ENCODE assay signal across 10 cellular contexts in genomic region chr19:10617409-10618121, GRCh38. TPM values are rescaled to one million over a fixed set of nuclear protein-coding genes. Genes with fewer than 3 reads are reported as not detected.
DNase-seq lines count a peak whose midpoint lies in the region; ATAC-seq and TF ChIP-seq lines count a peak whose summit lies in the region.
"Had no signal": no experiment of that assay in that cellular context is flagged by ENCODE, and none has a peak within 500 bp of the region (broad histone marks: within the 10 kb centered on the region; RNA-seq: fewer than 3 reads in every experiment).

No MANE protein-coding gene starts in this region.

- no peaks in the 10 kb centered on the region for H3K27me3 Mint-ChIP-seq in activated naive CD4-positive, alpha-beta T cell treated with anti-CD3 and anti-CD28 coated beads, Interleukin-2, amount 10 ng/mL, durations not matched to agents 7 days and 5 days

- H3K4me1 Mint-ChIP-seq in activated naive CD4-positive, alpha-beta T cell treated with anti-CD3 and anti-CD28 coated beads, Interleukin-2, amount 10 ng/mL, durations not matched to agents 7 days and 5 days = peaks cover 51% of the 10 kb centered on the region

- 96 to 99% methylated on average over 7 to 11 of the region's 15 CpGs for WGBS in mesodermal cell (ENCODE audit: insufficient coverage in 2 of 2), 2 experiments

- peaks cover 40% of the 10 kb centered on the region for H3K36me3 Mint-ChIP-seq in activated naive CD4-positive, alpha-beta T cell treated with anti-CD3 and anti-CD28 coated beads, Interleukin-2, amount 10 ng/mL, durations not matched to agents 7 days and 5 days

- H3K4me1 ChIP-seq in mesodermal cell (ENCODE audit: control insufficient read depth, insufficient read depth, low read length, poor library complexity, severe bottlenecking) = peaks cover 8% of the 10 kb centered on the region
- H3K4me1 ChIP-seq in vagina = peaks cover 42% of the 10 kb centered on the region

- H3K9me3 Mint-ChIP-seq in activated naive CD4-positive, alpha-beta T cell treated with anti-CD3 and anti-CD28 coated beads, Interleukin-2, amount 10 ng/mL, durations not matched to agents 7 days and 5 days = no peaks in the 10 kb centered on the region

- H3K27me3 ChIP-seq in brain microvascular endothelial cell (replicated peaks) (no peaks in the 10 kb centered on the region), vagina (no peaks in the 10 kb centered on the region)
- H3K27me3 ChIP-seq: BLaER1 treated with 17β-estradiol and CSF1 and Interleukin-3, amounts not matched to agents 10 nM and 100 nM had no signal

- intact Hi-C loops in vagina (cut with DNase I) = no loop called here

- H3K9me3 ChIP-seq in mesodermal cell (ENCODE audit: control insufficient read depth, low read length) (no peaks in the 10 kb centered on the region), vagina (no peaks in the 10 kb centered on the region)

- TF ChIP-seq CTCF in brain microvascular endothelial cell (IDR thresholded peaks at IDR 0.05; ENCODE audit: low read depth, low read length, missing control alignments) (no peak), vagina (IDR thresholded peaks at IDR 0.05) (no peak)

- H3K27ac Mint-ChIP-seq in activated naive CD4-positive, alpha-beta T cell treated with anti-CD3 and anti-CD28 coated beads, Interleukin-2, amount 10 ng/mL, durations not matched to agents 7 days and 5 days = peak overlapping the region; percentile 73

- TF ChIP-seq POLR2A in vagina (IDR thresholded peaks at IDR 0.05) = no peak

- in situ Hi-C loops in brain microvascular endothelial cell (cut with HindIII; ENCODE audit: low pct_ligation_motif_present, low sequenced_read_pairs) = no loop called here

- H3K27ac ChIP-seq in brain microvascular endothelial cell (peak overlapping the region; percentile 56), mesodermal cell (ENCODE audit: low read depth, low read length, severe bottlenecking) (peak overlapping the region; percentile 16), vagina (peak overlapping the region; percentile 61)

- H3K36me3 ChIP-seq in brain microvascular endothelial cell (replicated peaks) = peaks cover 3% of the 10 kb centered on the region
- H3K36me3 ChIP-seq in mesodermal cell (ENCODE audit: control insufficient read depth, insufficient read depth, low read length) = peaks cover 34% of the 10 kb centered on the region
- H3K36me3 ChIP-seq in vagina = no peaks in the 10 kb centered on the region

- DNase-seq in activated naive CD4-positive, alpha-beta T cell treated with anti-CD3 and anti-CD28 coated beads, Interleukin-2, amount 10 ng/mL, durations not matched to agents 7 days and 5 days = no peak
- no peak for DNase-seq in activated naive CD4-positive, alpha-beta T cell treated with anti-CD3 and anti-CD28 coated beads, Interleukin-2, amount 50 U/mL, for 16 hours
- DNase-seq in brain microvascular endothelial cell = peak; percentile 70
- no peak for DNase-seq in vagina (ENCODE audit: extremely low spot score in 2 of 2)
- no peak for DNase-seq in GDM1 (lab: John Stamatoyannopoulos, UW)
- DNase-seq in amygdala (lab: John Stamatoyannopoulos, UW) = no peak
- DNase-seq: stimulated activated CD4-positive, alpha-beta T cell treated with anti-CD3 and anti-CD28 coated beads, Interleukin-2, amount 100 ng/mL, for 24 hours had no signal

- no peak for ATAC-seq in GM21723 (IDR thresholded peaks at IDR 0.05; ENCODE audit: unreplicated experiment)

- no peak overlapping the region for H3K4me3 ChIP-seq in brain microvascular endothelial cell (ENCODE audit: low read depth, low read length)
- H3K4me3 ChIP-seq in mesodermal cell (ENCODE audit: extremely low read depth, insufficient read depth, low read length, poor library complexity, severe bottlenecking) = no peak overlapping the region
- H3K4me3 ChIP-seq in vagina = peak overlapping the region in 1 of 2 donors; percentile 9
- H3K4me3 ChIP-seq: BLaER1 treated with 17β-estradiol and CSF1 and Interleukin-3, amounts not matched to agents 10 nM and 100 nM had no signal

- CTCF ChIA-PET in activated naive CD4-positive, alpha-beta T cell treated with anti-CD3 and anti-CD28 coated beads, Interleukin-2, amount 10 ng/mL, durations not matched to agents 7 days and 5 days (lab: Charles Lee) = interaction anchor here (1.2 to 1.6 kb wide), 2 partner anchors 27 to 36 kb away, joined by 4 to 7 read pairs; no protein-coding TSS in a partner anchor

- no peak overlapping the region for H3K4me3 Mint-ChIP-seq in activated naive CD4-positive, alpha-beta T cell treated with anti-CD3 and anti-CD28 coated beads, Interleukin-2, amount 10 ng/mL, durations not matched to agents 7 days and 5 days

RNA-seq across cellular contexts. Expression of gene SLC44A2, which starts 7.8 kb away (rescaled TPM):
- polyA plus RNA-seq in mesodermal cell (2013, experiment 1 of 2) = 139 TPM
- 118 TPM for polyA plus RNA-seq in mesodermal cell (2013, experiment 2 of 2)
- total RNA-seq in vagina = 89.4 TPM

RNA-seq across cellular contexts. Expression of gene AP1M2, which starts 30.5 kb away (rescaled TPM):
- polyA plus RNA-seq in mesodermal cell (2013, experiment 1 of 2) = 3.7 TPM
- 4.4 TPM for polyA plus RNA-seq in mesodermal cell (2013, experiment 2 of 2)
- total RNA-seq in vagina = 29.0 TPM

RNA-seq across cellular contexts. Expression of gene ILF3, which starts 36.6 kb away (rescaled TPM):
- 241 TPM for polyA plus RNA-seq in mesodermal cell (2013, experiment 1 of 2)
- polyA plus RNA-seq in mesodermal cell (2013, experiment 2 of 2) = 216 TPM
- 125 TPM for total RNA-seq in vagina

RNA-seq across cellular contexts. Expression of gene CDKN2D, which starts 48.8 kb away (rescaled TPM):
- polyA plus RNA-seq in mesodermal cell (2013, experiment 1 of 2) = 9.1 TPM
- polyA plus RNA-seq in mesodermal cell (2013, experiment 2 of 2) = 6.8 TPM
- total RNA-seq in vagina = 22.8 TPM

RNA-seq across cellular contexts. Expression of gene KRI1, which starts 51.8 kb away (rescaled TPM):
- 15.6 TPM for polyA plus RNA-seq in mesodermal cell (2013, experiment 1 of 2)
- polyA plus RNA-seq in mesodermal cell (2013, experiment 2 of 2) = 16.4 TPM
- 21.6 TPM for total RNA-seq in vagina
